Comparison of ENCODE assay signal across 26 cellular contexts in genomic region chr14:102809870-102810269, GRCh38. TPM values are rescaled to one million over a fixed set of nuclear protein-coding genes. Genes with fewer than 3 reads are reported as not detected.
DNase-seq lines count a peak whose midpoint lies in the region; ATAC-seq and TF ChIP-seq lines count a peak whose summit lies in the region.
"Had no signal": no experiment of that assay in that cellular context is flagged by ENCODE, and none has a peak within 500 bp of the region (broad histone marks: within the 10 kb centered on the region; RNA-seq: fewer than 3 reads in every experiment).

No MANE protein-coding gene starts in this region.

- H3K9me3 Mint-ChIP-seq in stimulated activated naive CD8-positive, alpha-beta T cell treated with anti-CD3 and anti-CD28 coated beads, Interleukin-15, Interleukin-2, amounts not matched to agents 100 ng/mL and 50 ng/mL, for 24 hours: no peaks in the 10 kb centered on the region
- peaks cover 0 to 5% of the 10 kb centered on the region in 2 donors for H3K9me3 Mint-ChIP-seq in stimulated activated naive CD8-positive, alpha-beta T cell treated with anti-CD3 and anti-CD28 coated beads, Interleukin-15, amount 100 ng/mL, for 72 hours
- H3K9me3 Mint-ChIP-seq in activated naive CD8-positive, alpha-beta T cell treated with anti-CD3 and anti-CD28 coated beads, Interleukin-2, amount 50 U/mL, for 24 hours: no peaks in the 10 kb centered on the region
- no peaks in the 10 kb centered on the region for H3K9me3 Mint-ChIP-seq in T-helper 2 cell treated with Interferon-gamma antibody and Interleukin-4, amounts not matched to agents 5 μg/mL and 100 μg/mL, for 36 hours

- H2AFZ ChIP-seq in PC-3 (ENCODE audit: low read length): no peak overlapping the region
- H2AFZ ChIP-seq: parathyroid adenoma, PC-9 had no signal

- CTCF ChIA-PET in PC-3 (lab: Charles Lee): no interaction called here

- H3K79me2 ChIP-seq in PC-3 (ENCODE audit: low read length): peaks cover 78% of the 10 kb centered on the region

- H3K36me3 ChIP-seq in PC-3 (ENCODE audit: low read depth, low read length): no peaks in the 10 kb centered on the region
- H3K36me3 ChIP-seq: thyroid gland had no signal

- BruUV-seq in PC-3 (replicated peaks; lab: Mats Ljungman, UMichigan): no TSS peak

- TF ChIP-seq CTCF in PC-3 (conservative IDR thresholded peaks at IDR 0.05; ENCODE audit: low read depth, low read length): no peak

- DNase-seq in stimulated activated naive CD8-positive, alpha-beta T cell treated with anti-CD3 and anti-CD28 coated beads, Interleukin-15, amount 100 ng/mL, for 72 hours: no peak
- peak; percentile 15 for DNase-seq in PC-3
- no peak for DNase-seq in activated naive CD8-positive, alpha-beta T cell treated with anti-CD3 and anti-CD28 coated beads, Interleukin-2, amount 50 U/mL, for 24 hours
- no peak for DNase-seq in T-helper 2 cell treated with Interferon-gamma antibody and Interleukin-4, amounts not matched to agents 5 μg/mL and 100 μg/mL, for 36 hours (ENCODE audit: low spot score)
- DNase-seq in foreskin melanocyte: no peak
- DNase-seq in amygdala (lab: John Stamatoyannopoulos, UW): no peak
- DNase-seq: activated CD4-positive, alpha-beta T cell treated with anti-CD3 and anti-CD28 coated beads for 48 hours; body of pancreas; cerebellar nuclear complex; DMS53; GDM1; glutamatergic neuron; GOT3; KBM-7; NCI-H1417 treated with DMSO at 0.1 percent for 48 hours; NCI-H2107; NCI-H446 treated with DMSO at 0.1 percent for 48 hours; PC-9; right cardiac atrium; Right ventricle myocardium superior; stimulated activated CD4-positive, alpha-beta T cell treated with anti-CD3 and anti-CD28 coated beads, Interleukin-4, amount 100 ng/mL, for 1 hour; stimulated activated naive CD8-positive, alpha-beta T cell treated with anti-CD3 and anti-CD28 coated beads, Interleukin-15, Interleukin-2, amounts not matched to agents 100 U/mL and 50 U/mL, for 24 hours had no signal

- no peak overlapping the region for H3K27ac ChIP-seq in PC-3 (ENCODE audit: low read length)
- H3K27ac ChIP-seq: body of pancreas, parathyroid adenoma, PC-9, thyroid gland had no signal

- peaks cover 9% of the 10 kb centered on the region; the same call in 1 of the 2 replicates for H4K20me1 ChIP-seq in PC-3 (ENCODE audit: low read length)

- no peak for ATAC-seq in stimulated activated naive CD8-positive, alpha-beta T cell treated with anti-CD3 and anti-CD28 coated beads, Interleukin-15, amount 100 ng/mL, for 72 hours
- ATAC-seq in PC-3: peak; percentile 63
- no peak for ATAC-seq in activated naive CD8-positive, alpha-beta T cell treated with anti-CD3 and anti-CD28 coated beads, Interleukin-2, amount 50 U/mL, for 24 hours
- ATAC-seq: body of pancreas; right cardiac atrium; stimulated activated naive CD8-positive, alpha-beta T cell treated with anti-CD3 and anti-CD28 coated beads, Interleukin-15, Interleukin-2, amounts not matched to agents 100 U/mL and 50 U/mL, for 24 hours had no signal

- peaks cover 75% of the 10 kb centered on the region for H3K36me3 Mint-ChIP-seq in stimulated activated naive CD8-positive, alpha-beta T cell treated with anti-CD3 and anti-CD28 coated beads, Interleukin-15, Interleukin-2, amounts not matched to agents 100 ng/mL and 50 ng/mL, for 24 hours (ENCODE audit: low read depth)
- H3K36me3 Mint-ChIP-seq in activated naive CD8-positive, alpha-beta T cell treated with anti-CD3 and anti-CD28 coated beads, Interleukin-2, amount 50 U/mL, for 24 hours (ENCODE audit: low read depth): peaks cover 48% of the 10 kb centered on the region
- H3K36me3 Mint-ChIP-seq in T-helper 2 cell treated with Interferon-gamma antibody and Interleukin-4, amounts not matched to agents 5 μg/mL and 100 μg/mL, for 36 hours (ENCODE audit: low read depth): peaks cover 18% of the 10 kb centered on the region

- peak overlapping the region; percentile 52 for H3K27ac Mint-ChIP-seq in stimulated activated naive CD8-positive, alpha-beta T cell treated with anti-CD3 and anti-CD28 coated beads, Interleukin-15, Interleukin-2, amounts not matched to agents 100 ng/mL and 50 ng/mL, for 24 hours
- H3K27ac Mint-ChIP-seq in stimulated activated naive CD8-positive, alpha-beta T cell treated with anti-CD3 and anti-CD28 coated beads, Interleukin-15, amount 100 ng/mL, for 72 hours: no peak overlapping the region
- peak overlapping the region; percentile 48 for H3K27ac Mint-ChIP-seq in activated naive CD8-positive, alpha-beta T cell treated with anti-CD3 and anti-CD28 coated beads, Interleukin-2, amount 50 U/mL, for 24 hours
- no peak overlapping the region for H3K27ac Mint-ChIP-seq in T-helper 2 cell treated with Interferon-gamma antibody and Interleukin-4, amounts not matched to agents 5 μg/mL and 100 μg/mL, for 36 hours

- H3K4me2 ChIP-seq in PC-3 (ENCODE audit: low read length): no peak overlapping the region
- H3K4me2 ChIP-seq: PC-9 had no signal

- no peaks in the 10 kb centered on the region for H3K9me3 ChIP-seq in PC-3 (ENCODE audit: low read length)
- H3K9me3 ChIP-seq: body of pancreas, thyroid gland had no signal

- 0 out of 2 replicates have a peak, but pooled peaks cover 6% of the 10 kb centered on the region for H3K4me1 ChIP-seq in PC-3 (ENCODE audit: insufficient read depth, low read length)
- H3K4me1 ChIP-seq: body of pancreas had no signal

- no peaks in the 10 kb centered on the region for H3K9me2 ChIP-seq in PC-3 (replicated peaks; ENCODE audit: low read length)

- H3K4me1 Mint-ChIP-seq in stimulated activated naive CD8-positive, alpha-beta T cell treated with anti-CD3 and anti-CD28 coated beads, Interleukin-15, Interleukin-2, amounts not matched to agents 100 ng/mL and 50 ng/mL, for 24 hours (ENCODE audit: low read depth): peaks cover 89% of the 10 kb centered on the region
- H3K4me1 Mint-ChIP-seq in stimulated activated naive CD8-positive, alpha-beta T cell treated with anti-CD3 and anti-CD28 coated beads, Interleukin-15, amount 100 ng/mL, for 72 hours: peaks cover 90% of the 10 kb centered on the region
- H3K4me1 Mint-ChIP-seq in activated naive CD8-positive, alpha-beta T cell treated with anti-CD3 and anti-CD28 coated beads, Interleukin-2, amount 50 U/mL, for 24 hours: peaks cover 90% of the 10 kb centered on the region
- H3K4me1 Mint-ChIP-seq in T-helper 2 cell treated with Interferon-gamma antibody and Interleukin-4, amounts not matched to agents 5 μg/mL and 100 μg/mL, for 36 hours (ENCODE audit: low read depth): peaks cover 46% of the 10 kb centered on the region

- POLR2A ChIA-PET in PC-3 (lab: Charles Lee; ENCODE audit: unreplicated experiment): interaction anchor here (0.7 kb wide), 1 partner anchor 161 kb away, joined by 5 read pairs; no protein-coding TSS in a partner anchor

- no peak overlapping the region for H3K4me3 Mint-ChIP-seq in stimulated activated naive CD8-positive, alpha-beta T cell treated with anti-CD3 and anti-CD28 coated beads, Interleukin-15, Interleukin-2, amounts not matched to agents 100 ng/mL and 50 ng/mL, for 24 hours
- H3K4me3 Mint-ChIP-seq in stimulated activated naive CD8-positive, alpha-beta T cell treated with anti-CD3 and anti-CD28 coated beads, Interleukin-15, amount 100 ng/mL, for 72 hours: peak overlapping the region in 1 of 2 donors; percentile 38
- no peak overlapping the region for H3K4me3 Mint-ChIP-seq in activated naive CD8-positive, alpha-beta T cell treated with anti-CD3 and anti-CD28 coated beads, Interleukin-2, amount 50 U/mL, for 24 hours
- no peak overlapping the region for H3K4me3 Mint-ChIP-seq in T-helper 2 cell treated with Interferon-gamma antibody and Interleukin-4, amounts not matched to agents 5 μg/mL and 100 μg/mL, for 36 hours
- H3K4me3 Mint-ChIP-seq: neural crest cell had no signal

- intact Hi-C loops in PC-3 (cut with micrococcal nuclease): no loop called here

- no peaks in the 10 kb centered on the region for H3F3A ChIP-seq in PC-3 (ENCODE audit: low read length, unreplicated experiment)

- no peaks in the 10 kb centered on the region for H3K27me3 Mint-ChIP-seq in stimulated activated naive CD8-positive, alpha-beta T cell treated with anti-CD3 and anti-CD28 coated beads, Interleukin-15, Interleukin-2, amounts not matched to agents 100 ng/mL and 50 ng/mL, for 24 hours
- H3K27me3 Mint-ChIP-seq in stimulated activated naive CD8-positive, alpha-beta T cell treated with anti-CD3 and anti-CD28 coated beads, Interleukin-15, amount 100 ng/mL, for 72 hours: no peaks in the 10 kb centered on the region
- H3K27me3 Mint-ChIP-seq in activated naive CD8-positive, alpha-beta T cell treated with anti-CD3 and anti-CD28 coated beads, Interleukin-2, amount 50 U/mL, for 24 hours: no peaks in the 10 kb centered on the region
- H3K27me3 Mint-ChIP-seq in T-helper 2 cell treated with Interferon-gamma antibody and Interleukin-4, amounts not matched to agents 5 μg/mL and 100 μg/mL, for 36 hours (ENCODE audit: low read depth): no peaks in the 10 kb centered on the region

- H3K9ac ChIP-seq in PC-3 (ENCODE audit: low read length): no peak overlapping the region
- H3K9ac ChIP-seq: parathyroid adenoma had no signal

- H3K4me3 ChIP-seq in PC-3 (ENCODE audit: low read length): no peak overlapping the region
- H3K4me3 ChIP-seq: body of pancreas, PC-9, thyroid gland had no signal

- H3K27me3 ChIP-seq in PC-3 (ENCODE audit: low read length): no peaks in the 10 kb centered on the region
- H3K27me3 ChIP-seq: body of pancreas, thyroid gland had no signal

RNA-seq across cellular contexts. Expression of gene TRAF3, which starts 32.6 kb away (rescaled TPM):
- total RNA-seq in PC-3 (2014; rRNA removed): 19.4 and 35.0 TPM in 2 replicates

Comparison
In these comparisons a context has a peak if more than half of its experiments do, and no peak if none do; other contexts are left out.
1. H3K27ac Mint-ChIP-seq: peak in stimulated activated naive CD8-positive, alpha-beta T cell treated with anti-CD3 and anti-CD28 coated beads, Interleukin-15, Interleukin-2, amounts not matched to agents 100 ng/mL and 50 ng/mL, for 24 hours (single experiment) and activated naive CD8-positive, alpha-beta T cell treated with anti-CD3 and anti-CD28 coated beads, Interleukin-2, amount 50 U/mL, for 24 hours (single experiment); none in stimulated activated naive CD8-positive, alpha-beta T cell treated with anti-CD3 and anti-CD28 coated beads, Interleukin-15, amount 100 ng/mL, for 72 hours (0 of 2) and T-helper 2 cell treated with Interferon-gamma antibody and Interleukin-4, amounts not matched to agents 5 μg/mL and 100 μg/mL, for 36 hours (single experiment).